Comparison of ENCODE assay signal across 12 cellular contexts in genomic region chr15:73983773-73984172, GRCh38. TPM values are rescaled to one million over a fixed set of nuclear protein-coding genes. Genes with fewer than 3 reads are reported as not detected.
A peak's percentile ranks its signal among the peaks of the same experiment; 100 is the strongest.
DNase-seq lines count a peak whose midpoint lies in the region; ATAC-seq, FAIRE-seq and TF ChIP-seq lines count a peak whose summit lies in the region.
"Had no signal": no experiment of that assay in that cellular context is flagged by ENCODE, and none has a peak within 500 bp of the region (broad histone marks: within the 10 kb centered on the region; RNA-seq: fewer than 3 reads in every experiment).

No MANE protein-coding gene starts in this region.

- peak overlapping the region; percentile 68 for H2AK9ac ChIP-seq in IMR-90 (replicated peaks; ENCODE audit: low read depth, low read length, poor library complexity)

- TF ChIP-seq CTCF in IMR-90 (conservative IDR thresholded peaks at IDR 0.05; ENCODE audit: low read depth, low read length) (no peak), keratinocyte (optimal IDR thresholded peaks at IDR 0.05 in 1 of 3, IDR thresholded peaks at IDR 0.05 in 1 of 3, conservative IDR thresholded peaks at IDR 0.05 in 1 of 3; ENCODE audit: extremely low read depth in 1 of 3, insufficient read depth in 2 of 3, low read length in 3 of 3) (no peak), spleen (IDR thresholded peaks at IDR 0.05 in 8 of 11, conservative IDR thresholded peaks at IDR 0.05 in 3 of 11) (no peak)

- H3K27me3 ChIP-seq in IMR-90 (ENCODE audit: control insufficient read depth, insufficient read depth, low read length) (no peaks in the 10 kb centered on the region), keratinocyte (ENCODE audit: control insufficient read depth, extremely low read depth, insufficient read depth, low read length) (no peaks in the 10 kb centered on the region), spleen (replicated peaks in 1 of 7) (no peaks in the 10 kb centered on the region)
- H3K27me3 ChIP-seq: cardiac muscle cell had no signal

- H3K4me1 Mint-ChIP-seq in activated T-helper 1 cell treated with anti-CD3 and anti-CD28 coated beads, Interleukin-12 subunit alpha, Interleukin-12 subunit beta, Interleukin-2, Interleukin-4 antibody, amounts not matched to agents 30 ng/mL and 10 ng/mL and 1 ng/mL, durations not matched to agents 14 hours and 24 hours and 36 hours (ENCODE audit: low read depth): peaks cover 66% of the 10 kb centered on the region

- peaks cover 0 to 20% of the 10 kb centered on the region in 2 experiments; a peak in 2 of 4 replicates for H3K79me1 ChIP-seq in IMR-90 (ENCODE audit: low read depth in 1 of 2, low read length in 2 of 2)

- no peaks in the 10 kb centered on the region for H3K27me3 Mint-ChIP-seq in activated T-helper 1 cell treated with anti-CD3 and anti-CD28 coated beads, Interleukin-12 subunit alpha, Interleukin-12 subunit beta, Interleukin-2, Interleukin-4 antibody, amounts not matched to agents 30 ng/mL and 10 ng/mL and 1 ng/mL, durations not matched to agents 14 hours and 24 hours and 36 hours (ENCODE audit: insufficient read depth)
- H3K27me3 Mint-ChIP-seq: IgD-negative memory B cell, T-cell had no signal

- dilution Hi-C loops in IMR-90 (cut with HindIII; ENCODE audit: low sequenced_read_pairs, unreplicated experiment): no loop called here
- dilution Hi-C loops in keratinocyte (cut with MboI; ENCODE audit: extremely low pct_ligation_motif_present, low sequenced_read_pairs): no loop called here

- peaks cover 3% of the 10 kb centered on the region for H3K36me3 Mint-ChIP-seq in activated T-helper 1 cell treated with anti-CD3 and anti-CD28 coated beads, Interleukin-12 subunit alpha, Interleukin-12 subunit beta, Interleukin-2, Interleukin-4 antibody, amounts not matched to agents 30 ng/mL and 10 ng/mL and 1 ng/mL, durations not matched to agents 14 hours and 24 hours and 36 hours (ENCODE audit: low read depth)

- peak overlapping the region; percentile 97 for H2BK5ac ChIP-seq in IMR-90 (ENCODE audit: low read depth, low read length, poor library complexity, severe bottlenecking)

- H3K4me3 ChIP-seq in IMR-90 (ENCODE audit: insufficient read depth, low read depth, low read length): no peak overlapping the region
- no peak overlapping the region for H3K4me3 ChIP-seq in keratinocyte (ENCODE audit: control insufficient read depth in 2 of 3, extremely low read depth in 1 of 3, insufficient read depth in 2 of 3, low read depth in 1 of 3, low read length in 3 of 3)
- no peak overlapping the region for H3K4me3 ChIP-seq in spleen
- H3K4me3 ChIP-seq: cardiac muscle cell had no signal

- POLR2A ChIA-PET in IMR-90 (lab: Charles Lee; ENCODE audit: unreplicated experiment): interaction anchor here (1.6 kb wide), 1 partner anchor 11 kb away, joined by 5 read pairs; the partner anchor contains the start of gene PML

- H2BK15ac ChIP-seq in IMR-90 (ENCODE audit: low read depth, low read length): peak overlapping the region; percentile 48; the same call in 1 of the 3 replicates

- H3K9me3 Mint-ChIP-seq in activated T-helper 1 cell treated with anti-CD3 and anti-CD28 coated beads, Interleukin-12 subunit alpha, Interleukin-12 subunit beta, Interleukin-2, Interleukin-4 antibody, amounts not matched to agents 30 ng/mL and 10 ng/mL and 1 ng/mL, durations not matched to agents 14 hours and 24 hours and 36 hours: no peaks in the 10 kb centered on the region
- H3K9me3 Mint-ChIP-seq: IgD-negative memory B cell, T-cell had no signal

- peak overlapping the region; percentile 83 for H2BK120ac ChIP-seq in IMR-90 (ENCODE audit: low read depth, low read length)

- no peaks in the 10 kb centered on the region for H3K79me2 ChIP-seq in keratinocyte (ENCODE audit: control insufficient read depth, insufficient read depth, low read length)

- BruUV-seq in IMR-90 (replicated peaks; lab: Mats Ljungman, UMichigan): no TSS peak

- H3K9me3 ChIP-seq in IMR-90 (ENCODE audit: control insufficient read depth, insufficient read depth, low read length): no peaks in the 10 kb centered on the region
- H3K9me3 ChIP-seq in keratinocyte (ENCODE audit: control insufficient read depth, low read depth, low read length): no peaks in the 10 kb centered on the region
- no peaks in the 10 kb centered on the region for H3K9me3 ChIP-seq in spleen

- H2AK5ac ChIP-seq in IMR-90 (ENCODE audit: low read depth, low read length): peak overlapping the region; percentile 96

- no peak for TF ChIP-seq RAD21 in IMR-90 (IDR thresholded peaks at IDR 0.05; ENCODE audit: low read length)

- in situ Hi-C loops in IMR-90 (cut with MboI; ENCODE audit: low sequenced_read_pairs): no loop called here

- H3K9ac ChIP-seq in IMR-90 (ENCODE audit: low read depth, low read length): 0 out of 2 replicates have a peak overlapping the region, but pooled peaks have one; percentile 4
- H3K9ac ChIP-seq in keratinocyte (ENCODE audit: control insufficient read depth, extremely low read depth, insufficient read depth, low read length): peak overlapping the region; percentile 72

- DNase-seq in IMR-90 (no peak), keratinocyte (ENCODE audit: low read depth, low spot score) (no peak), spleen (no peak), COLO829 (ENCODE audit: low spot score) (no peak), GM19239 (ENCODE audit: insufficient read length, low spot score) (no peak), NAMALWA (ENCODE audit: low spot score) (no peak)
- DNase-seq in activated T-helper 1 cell treated with anti-CD3 and anti-CD28 coated beads, Interleukin-12 subunit alpha, Interleukin-12 subunit beta, Interleukin-2, Interleukin-4 antibody, amounts not matched to agents 30 ng/mL and 10 ng/mL and 1 ng/mL, durations not matched to agents 14 hours and 24 hours and 36 hours (ENCODE audit: low spot score): no peak
- DNase-seq: activated CD8-positive, alpha-beta memory T cell treated with anti-CD3 and anti-CD28 coated beads, Interleukin-2, amount 50 U/mL, for 4 hours; NCI-H187 treated with DMSO at 0.1 percent for 48 hours; T-cell had no signal

- H4K20me1 ChIP-seq in IMR-90 (ENCODE audit: insufficient read depth, low read length) (no peaks in the 10 kb centered on the region), keratinocyte (ENCODE audit: control insufficient read depth, extremely low read depth, insufficient read depth, low read length) (no peaks in the 10 kb centered on the region)

- peak overlapping the region; percentile 63 to 94; a peak in 3 of 4 replicates for H4K8ac ChIP-seq in IMR-90 (ENCODE audit: low read depth in 2 of 2, low read length in 2 of 2)

- peaks cover 33% of the 10 kb centered on the region for H3K9me1 ChIP-seq in IMR-90 (ENCODE audit: insufficient read depth, low read length)
- no peaks in the 10 kb centered on the region for H3K9me1 ChIP-seq in keratinocyte (ENCODE audit: control insufficient read depth, extremely low read depth, insufficient read depth, low read length)

- H3K14ac ChIP-seq in IMR-90 (replicated peaks; ENCODE audit: low read depth, low read length): no peak overlapping the region

- peak overlapping the region; percentile 92 for H3K27ac ChIP-seq in IMR-90 (ENCODE audit: insufficient read depth, low read length)
- peak overlapping the region; percentile 86 for H3K27ac ChIP-seq in keratinocyte (ENCODE audit: control insufficient read depth, insufficient read depth, low read length)
- H3K27ac ChIP-seq in spleen: peak overlapping the region in 6 of 8 donors; percentile 38 to 94 (median 80)
- H3K27ac ChIP-seq: cardiac muscle cell had no signal

- H3K56ac ChIP-seq in IMR-90 (ENCODE audit: extremely low read depth, insufficient read depth, low read length): peak overlapping the region; percentile 32; the same call in 1 of the 2 replicates

- H3K23ac ChIP-seq in IMR-90 (ENCODE audit: low read depth, low read length): peak overlapping the region; percentile 10; the same call in 1 of the 2 replicates

- H3K18ac ChIP-seq in IMR-90 (ENCODE audit: low read depth, low read length): peak overlapping the region; percentile 80

- peak overlapping the region; percentile 96 for H2BK20ac ChIP-seq in IMR-90 (ENCODE audit: low read depth, low read length)

- no peak for TF ChIP-seq POLR2A in IMR-90 (IDR thresholded peaks at IDR 0.05; ENCODE audit: low read depth, low read length)
- no peak for TF ChIP-seq POLR2A in spleen (IDR thresholded peaks at IDR 0.05)

- peak overlapping the region; percentile 92 for H4K91ac ChIP-seq in IMR-90 (ENCODE audit: insufficient read depth, low read depth, low read length)

- CTCF ChIA-PET in IMR-90 (lab: Yijun Ruan, JAX): interaction anchor here (0.9 to 1.3 kb wide), 2 partner anchors 9 to 11 kb away, joined by 4 read pairs; partner anchors contain the start of gene STOML1

- FAIRE-seq in keratinocyte (lab: Jason Lieb, UNC): no peak
- no peak for FAIRE-seq in GM19239 (lab: Jason Lieb, UNC)

- H3K4ac ChIP-seq in IMR-90 (ENCODE audit: low read depth, low read length): peak overlapping the region; percentile 95

- WGBS in IMR-90 (ENCODE audit: extremely low coverage in 2 of 2, insufficient read length in 1 of 2), 2 experiments: 100% methylated on average over 1 of the region's 9 CpGs; no CpG with 5 or more reads in 1 of the 2 experiments
- 92 to 95% (median 94%) methylated on average over 5 to 9 of the region's 9 CpGs for WGBS in spleen, 5 donors

- intact Hi-C loops in IMR-90 (cut with micrococcal nuclease) (no loop called here), spleen (cut with DNase I; ENCODE audit: low total_unique reads) (no loop called here)
- intact Hi-C loops in activated T-helper 1 cell treated with anti-CD3 and anti-CD28 coated beads, Interleukin-12 subunit alpha, Interleukin-12 subunit beta, Interleukin-2, Interleukin-4 antibody, amounts not matched to agents 30 ng/mL and 10 ng/mL and 1 ng/mL, durations not matched to agents 14 hours and 24 hours and 36 hours (cut with micrococcal nuclease): no loop called here

- peak overlapping the region; percentile 68 for H3K27ac Mint-ChIP-seq in activated T-helper 1 cell treated with anti-CD3 and anti-CD28 coated beads, Interleukin-12 subunit alpha, Interleukin-12 subunit beta, Interleukin-2, Interleukin-4 antibody, amounts not matched to agents 30 ng/mL and 10 ng/mL and 1 ng/mL, durations not matched to agents 14 hours and 24 hours and 36 hours

- no peak overlapping the region for H3K4me2 ChIP-seq in IMR-90 (ENCODE audit: low read depth, low read length)
- peak overlapping the region; percentile 63 for H3K4me2 ChIP-seq in keratinocyte (ENCODE audit: control insufficient read depth, extremely low read depth, insufficient read depth, low read depth, low read length)

- H2AFZ ChIP-seq in IMR-90 (replicated peaks; ENCODE audit: low read length, poor library complexity) (peak overlapping the region; percentile 88), keratinocyte (ENCODE audit: control insufficient read depth, low read length) (no peak overlapping the region)

- H4K5ac ChIP-seq in IMR-90 (ENCODE audit: low read depth, low read length): peak overlapping the region; percentile 92

- no peak overlapping the region for H3K4me3 Mint-ChIP-seq in activated T-helper 1 cell treated with anti-CD3 and anti-CD28 coated beads, Interleukin-12 subunit alpha, Interleukin-12 subunit beta, Interleukin-2, Interleukin-4 antibody, amounts not matched to agents 30 ng/mL and 10 ng/mL and 1 ng/mL, durations not matched to agents 14 hours and 24 hours and 36 hours

- H3K36me3 ChIP-seq in IMR-90 (ENCODE audit: control insufficient read depth, insufficient read depth, low read length) (no peaks in the 10 kb centered on the region), keratinocyte (ENCODE audit: control insufficient read depth in 2 of 2, extremely low read depth in 1 of 2, insufficient read depth in 2 of 2, low read length in 2 of 2) (peaks cover 0 to 4% of the 10 kb centered on the region in 2 experiments), spleen (peaks cover 0 to 25% (median 0%) of the 10 kb centered on the region in 6 donors)
- H3K36me3 ChIP-seq: cardiac muscle cell had no signal

- ATAC-seq in IMR-90 (ENCODE audit: low read depth): no peak
- ATAC-seq: T-cell had no signal

- peaks cover 47% of the 10 kb centered on the region for H3K4me1 ChIP-seq in IMR-90 (ENCODE audit: control insufficient read depth, insufficient read depth, low read length)
- peaks cover 68% of the 10 kb centered on the region for H3K4me1 ChIP-seq in keratinocyte (ENCODE audit: control insufficient read depth, extremely low read depth, insufficient read depth, low read length)
- H3K4me1 ChIP-seq in spleen: peaks cover 42 to 88% (median 75%) of the 10 kb centered on the region in 6 donors

RNA-seq across cellular contexts. Expression of gene STOML1, which starts 8.3 kb away (rescaled TPM):
- total RNA-seq in IMR-90 (2012; rRNA removed): 11.8 and 12.5 TPM in 2 replicates
- 21.2 and 25.0 TPM in 2 replicates for polyA plus RNA-seq in IMR-90 (2012; rRNA removed)
- 15.0 and 22.2 TPM in 2 replicates for polyA plus RNA-seq in IMR-90 (2012; cell fraction: cytosol; rRNA removed)
- 13.0 and 29.7 TPM in 2 replicates for polyA plus RNA-seq in IMR-90 (2012; cell fraction: nucleus; rRNA removed; ENCODE audit: low replicate concordance)
- 10.6 and 11.6 TPM in 2 replicates for total RNA-seq in activated T-helper 1 cell treated with anti-CD3 and anti-CD28 coated beads, Interleukin-12 subunit alpha, Interleukin-12 subunit beta, Interleukin-2, Interleukin-4 antibody, amounts not matched to agents 30 ng/mL and 10 ng/mL and 1 ng/mL, durations not matched to agents 14 hours and 24 hours and 36 hours
- 7.0 to 12.9 TPM (median 9.4 TPM) in 3 replicates for polyA plus RNA-seq in keratinocyte
- polyA plus RNA-seq in keratinocyte (2011; ENCODE audit: low read depth): 1.9 TPM
- 3.8 and 10.0 TPM in 2 replicates for polyA plus RNA-seq in keratinocyte (2011; cell fraction: cytosol; rRNA removed)
- polyA plus RNA-seq in keratinocyte (2011; cell fraction: nucleus; rRNA removed): 14.0 and 17.0 TPM in 2 replicates
- 6.7 and 12.2 TPM in 2 replicates for polyA plus RNA-seq in keratinocyte (2012; ENCODE audit: low replicate concordance)
- polyA minus RNA-seq in keratinocyte: 5.5 to 11.7 TPM (median 8.4 TPM) in 3 replicates
- 14.6 TPM for polyA minus RNA-seq in keratinocyte (2011; cell fraction: cytosol; rRNA and poly(A)+ RNA removed)
- polyA minus RNA-seq in keratinocyte (2011; cell fraction: nucleus; rRNA and poly(A)+ RNA removed): 10.2 and 12.7 TPM in 2 replicates
- total RNA-seq in spleen: 10 to 100 TPM in 3 of 7 donors, 1 to 10 TPM in 4; 9.0 to 15.2 (median 9.6) TPM
- polyA plus RNA-seq in spleen: 10 to 100 TPM in 2 of 3 donors, 1 to 10 TPM in 1; 8.2 to 12.4 (median 10.4) TPM

RNA-seq across cellular contexts. Expression of gene PML, which starts 10.7 kb away (rescaled TPM):
- total RNA-seq in IMR-90 (2012; rRNA removed) (8.8 and 10.3 TPM in 2 replicates), spleen (100 to 1,000 TPM in 2 of 7 donors, 10 to 100 TPM in 5; 79.5 to 127 (median 88.4) TPM)
- polyA plus RNA-seq in IMR-90 (2012; rRNA removed) (22.6 and 23.1 TPM in 2 replicates), keratinocyte (20.5 to 44.3 TPM (median 24.9 TPM) in 3 replicates), spleen (10 to 100 TPM; 17.5 to 34.6 (median 26.1) TPM)
- polyA plus RNA-seq in IMR-90 (2012; cell fraction: cytosol; rRNA removed): 28.1 and 29.3 TPM in 2 replicates
- polyA plus RNA-seq in IMR-90 (2012; cell fraction: nucleus; rRNA removed; ENCODE audit: low replicate concordance): 43.2 and 105 TPM in 2 replicates
- total RNA-seq in activated T-helper 1 cell treated with anti-CD3 and anti-CD28 coated beads, Interleukin-12 subunit alpha, Interleukin-12 subunit beta, Interleukin-2, Interleukin-4 antibody, amounts not matched to agents 30 ng/mL and 10 ng/mL and 1 ng/mL, durations not matched to agents 14 hours and 24 hours and 36 hours: 62.0 and 63.6 TPM in 2 replicates
- 27.9 TPM for polyA plus RNA-seq in keratinocyte (2011; ENCODE audit: low read depth)
- polyA plus RNA-seq in keratinocyte (2011; cell fraction: cytosol; rRNA removed): 22.0 and 44.7 TPM in 2 replicates
- polyA plus RNA-seq in keratinocyte (2011; cell fraction: nucleus; rRNA removed): 81.8 and 110 TPM in 2 replicates
- 29.6 and 110 TPM in 2 replicates for polyA plus RNA-seq in keratinocyte (2012; ENCODE audit: low replicate concordance)
- 42.4 to 149 TPM (median 45.8 TPM) in 3 replicates for polyA minus RNA-seq in keratinocyte
- 112 TPM for polyA minus RNA-seq in keratinocyte (2011; cell fraction: cytosol; rRNA and poly(A)+ RNA removed)
- 87.6 and 115 TPM in 2 replicates for polyA minus RNA-seq in keratinocyte (2011; cell fraction: nucleus; rRNA and poly(A)+ RNA removed)

RNA-seq across cellular contexts. Expression of gene LOXL1, which starts 57.5 kb away (rescaled TPM):
- 146 and 148 TPM in 2 replicates for total RNA-seq in IMR-90 (2012; rRNA removed)
- 311 and 332 TPM in 2 replicates for polyA plus RNA-seq in IMR-90 (2012; rRNA removed)
- 118 and 403 TPM in 2 replicates for polyA plus RNA-seq in IMR-90 (2012; cell fraction: cytosol; rRNA removed)
- polyA plus RNA-seq in IMR-90 (2012; cell fraction: nucleus; rRNA removed; ENCODE audit: low replicate concordance): 211 and 331 TPM in 2 replicates
- total RNA-seq in activated T-helper 1 cell treated with anti-CD3 and anti-CD28 coated beads, Interleukin-12 subunit alpha, Interleukin-12 subunit beta, Interleukin-2, Interleukin-4 antibody, amounts not matched to agents 30 ng/mL and 10 ng/mL and 1 ng/mL, durations not matched to agents 14 hours and 24 hours and 36 hours: 0.34 and 1.3 TPM in 2 replicates
- polyA plus RNA-seq in keratinocyte: 8.8 to 14.8 TPM (median 9.2 TPM) in 3 replicates
- polyA plus RNA-seq in keratinocyte (2011; ENCODE audit: low read depth): 3.7 TPM
- 8.2 and 13.2 TPM in 2 replicates for polyA plus RNA-seq in keratinocyte (2011; cell fraction: cytosol; rRNA removed)
- polyA plus RNA-seq in keratinocyte (2011; cell fraction: nucleus; rRNA removed): 13.6 and 28.2 TPM in 2 replicates
- 10.2 and 14.9 TPM in 2 replicates for polyA plus RNA-seq in keratinocyte (2012; ENCODE audit: low replicate concordance)
- 18.3 to 36.7 TPM (median 23.4 TPM) in 3 replicates for polyA minus RNA-seq in keratinocyte
- polyA minus RNA-seq in keratinocyte (2011; cell fraction: cytosol; rRNA and poly(A)+ RNA removed): 22.6 TPM
- 13.4 and 20.4 TPM in 2 replicates for polyA minus RNA-seq in keratinocyte (2011; cell fraction: nucleus; rRNA and poly(A)+ RNA removed)
- 1 to 10 TPM; 3.3 to 9.4 (median 6.4) TPM for total RNA-seq in spleen
- polyA plus RNA-seq in spleen: 10 to 100 TPM in 1 of 3 donors, 1 to 10 TPM in 2; 7.9 to 11.3 (median 9.4) TPM

Comparison
In these comparisons a context has a peak if more than half of its experiments do, and no peak if none do; other contexts are left out.
1. RNA of gene LOXL1, which starts 57.5 kb away (total RNA-seq): 146 to 148 TPM in IMR-90; 3.3 to 9.4 TPM in spleen and 0.34 to 1.3 TPM in activated T-helper 1 cell treated with anti-CD3 and anti-CD28 coated beads, Interleukin-12 subunit alpha, Interleukin-12 subunit beta, Interleukin-2, Interleukin-4 antibody, amounts not matched to agents 30 ng/mL and 10 ng/mL and 1 ng/mL, durations not matched to agents 14 hours and 24 hours and 36 hours; every median in the first group is over 10 times any median in the second.
2. Peak in every context shown above with its lines, with median percentiles within 50 percentile points of each other: H3K27ac ChIP-seq.